20 cellular contexts compared by ENCODE assay signal in the genomic region with DNA sequence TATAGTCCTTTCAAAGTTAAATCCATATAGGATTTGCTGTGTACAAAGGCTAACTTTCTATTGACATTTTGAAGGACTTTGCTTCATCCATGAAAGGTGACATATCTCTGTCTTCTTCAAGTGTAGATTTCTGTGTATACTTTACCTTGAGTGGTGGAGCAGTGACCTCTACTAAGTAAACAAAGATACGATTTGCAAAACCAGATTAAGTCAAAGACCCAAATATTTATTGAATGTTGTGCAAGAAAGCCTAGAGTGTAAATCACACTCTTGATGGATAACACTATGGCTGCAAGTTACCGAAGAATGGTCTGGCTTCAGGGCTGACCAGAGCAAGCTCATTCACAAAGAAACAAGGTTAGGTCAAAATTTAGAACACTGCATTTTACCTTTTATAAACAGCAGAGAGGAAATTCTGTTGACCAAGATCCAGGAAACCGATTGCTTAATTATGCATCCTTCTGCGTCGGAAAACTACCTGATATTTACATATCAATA. TPM values are rescaled to one million over a fixed set of nuclear protein-coding genes. Genes with fewer than 3 reads are reported as not detected.
"Had no signal": no experiment of that assay in that cellular context is flagged by ENCODE, and none has a peak within 500 bp of the region (broad histone marks: within the 10 kb centered on the region; RNA-seq: fewer than 3 reads in every experiment).

No MANE protein-coding gene starts in this region.

- H2AFZ ChIP-seq: neural progenitor cell had no signal

- H3K4me3 ChIP-seq: dorsolateral prefrontal cortex, lower lobe of right lung, neural progenitor cell, ovary, prostate gland, testis, tibial nerve, upper lobe of right lung, vagina had no signal

- H3K27me3 ChIP-seq: dorsolateral prefrontal cortex, neural progenitor cell, ovary, testis, tibial nerve, upper lobe of right lung, vagina had no signal

- ATAC-seq: natural killer cell treated with Interleukin-12 subunit alpha and Interleukin-12 subunit beta and Interleukin-15 and Interleukin-18, amount 100 ng/mL, for 72 hours had no signal

- H3K36me3 ChIP-seq: lower lobe of right lung, neural progenitor cell, ovary, prostate gland, tibial nerve, upper lobe of right lung, vagina had no signal

- H3K9me3 Mint-ChIP-seq: memory B cell; mesothelial cell of epicardium; natural killer cell treated with Interleukin-12 subunit alpha and Interleukin-12 subunit beta and Interleukin-15 and Interleukin-18, amount 100 ng/mL, for 72 hours; neural progenitor cell; stimulated activated naive CD8-positive, alpha-beta T cell treated with anti-CD3 and anti-CD28 coated beads, Interleukin-15, amount 100 ng/mL, for 72 hours had no signal

- H3K27ac Mint-ChIP-seq: memory B cell; natural killer cell treated with Interleukin-12 subunit alpha and Interleukin-12 subunit beta and Interleukin-15 and Interleukin-18, amount 100 ng/mL, for 72 hours; neural progenitor cell; stimulated activated naive B cell treated with anti-CD40 and anti-IgM and Interleukin-4, amounts not matched to agents 10 μg/mL and 1 μg/mL and 100 μg/mL, for 72 hours had no signal

- H3K4me2 ChIP-seq: neural progenitor cell had no signal

- H3K9me3 ChIP-seq: lower lobe of right lung, ovary, prostate gland, testis, tibial nerve, upper lobe of right lung, vagina had no signal

- H3K36me3 Mint-ChIP-seq: memory B cell; mesothelial cell of epicardium; natural killer cell treated with Interleukin-12 subunit alpha and Interleukin-12 subunit beta and Interleukin-15 and Interleukin-18, amount 100 ng/mL, for 72 hours; neural progenitor cell; stimulated activated naive B cell treated with anti-CD40 and anti-IgM and Interleukin-4, amounts not matched to agents 10 μg/mL and 1 μg/mL and 100 μg/mL, for 72 hours had no signal

- H3K4me1 ChIP-seq: lower lobe of right lung, neural progenitor cell, prostate gland, testis, tibial nerve, upper lobe of right lung, vagina had no signal

- DNase-seq: cortex of kidney; dorsolateral prefrontal cortex; foreskin melanocyte; lower lobe of right lung; ovary; stimulated activated CD4-positive, alpha-beta T cell treated with anti-CD3 and anti-CD28 coated beads, Interleukin-2, amount 100 ng/mL, for 24 hours; testis; upper lobe of right lung had no signal

- H3K27ac ChIP-seq: dorsolateral prefrontal cortex, lower lobe of right lung, neural progenitor cell, ovary, prostate gland, testis, tibial nerve, upper lobe of right lung, vagina had no signal

RNA-seq across cellular contexts. Expression of a gene that starts 5.4 kb away (rescaled TPM):
- total RNA-seq: kidney epithelial cell; natural killer cell treated with Interleukin-12 subunit alpha and Interleukin-12 subunit beta and Interleukin-15 and Interleukin-18, amount 100 ng/mL, for 72 hours; prostate gland; subcutaneous adipose tissue; tibial nerve; vagina had no signal
- polyA plus RNA-seq: esophagus had no signal

RNA-seq across cellular contexts. Expression of a gene that starts 27.3 kb away (rescaled TPM):
- total RNA-seq: kidney epithelial cell; mesothelial cell of epicardium; natural killer cell treated with Interleukin-12 subunit alpha and Interleukin-12 subunit beta and Interleukin-15 and Interleukin-18, amount 100 ng/mL, for 72 hours; subcutaneous adipose tissue; vagina had no signal
- polyA plus RNA-seq: esophagus, ovary had no signal

RNA-seq across cellular contexts. Expression of a gene that starts 55.1 kb away (rescaled TPM):
- total RNA-seq: dorsolateral prefrontal cortex; natural killer cell treated with Interleukin-12 subunit alpha and Interleukin-12 subunit beta and Interleukin-15 and Interleukin-18, amount 100 ng/mL, for 72 hours; prostate gland; subcutaneous adipose tissue; tibial nerve; vagina had no signal
- polyA plus RNA-seq: esophagus, ovary had no signal
